ENCODE assay signal across 35 cellular contexts in the genomic region with DNA sequence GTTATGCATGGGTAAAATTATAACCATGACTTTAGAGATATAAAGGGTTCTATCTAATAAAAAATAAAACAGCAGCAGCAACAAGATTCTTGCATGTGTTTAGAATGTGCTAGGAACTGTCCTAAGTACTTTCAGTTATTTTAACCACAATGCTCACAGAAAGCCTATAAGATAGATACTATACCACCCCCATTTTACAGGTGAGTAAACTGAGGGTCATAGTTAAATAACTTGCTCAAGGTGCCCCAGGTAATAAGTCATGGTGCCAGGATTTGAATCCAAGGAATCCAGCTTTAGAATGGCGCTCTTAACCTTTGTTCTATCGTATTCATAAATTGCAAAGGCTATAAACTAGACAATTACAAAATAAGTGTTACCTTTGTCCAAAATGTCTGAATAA. TPM values are rescaled to one million over a fixed set of nuclear protein-coding genes. Genes with fewer than 3 reads are reported as not detected.
A peak's percentile ranks its signal among the peaks of the same experiment; 100 is the strongest.
DNase-seq lines count a peak whose midpoint lies in the region; ATAC-seq, FAIRE-seq and TF ChIP-seq lines count a peak whose summit lies in the region.
"Had no signal": no experiment of that assay in that cellular context is flagged by ENCODE, and none has a peak within 500 bp of the region (broad histone marks: within the 10 kb centered on the region; RNA-seq: fewer than 3 reads in every experiment).

No MANE protein-coding gene starts in this region.

- no peak overlapping the region for H2AFZ ChIP-seq in HepG2 (ENCODE audit: low read length)
- H2AFZ ChIP-seq in GM12878 (ENCODE audit: control insufficient read depth, low read depth, low read length), result no peak overlapping the region
- H2AFZ ChIP-seq in K562 (ENCODE audit: low read depth, low read length), result no peak overlapping the region

- no peak overlapping the region for H3K4me2 ChIP-seq in HepG2 (ENCODE audit: low read depth, low read length)
- no peak overlapping the region for H3K4me2 ChIP-seq in GM12878 (ENCODE audit: control insufficient read depth, insufficient read depth)
- no peak overlapping the region for H3K4me2 ChIP-seq in K562 (ENCODE audit: insufficient read depth, low read length)
- H3K4me2 ChIP-seq: A549; BLaER1; BLaER1 treated with 17β-estradiol and CSF1 and Interleukin-3, amounts not matched to agents 10 nM and 100 nM had no signal

- H3K27me3 ChIP-seq in HepG2 (ENCODE audit: control insufficient read depth in 1 of 2, insufficient read depth in 2 of 2, low read length in 2 of 2) (no peaks in the 10 kb centered on the region), right lobe of liver (no peaks in the 10 kb centered on the region), GM12878 (replicated peaks in 1 of 2; ENCODE audit: control insufficient read depth in 2 of 2, insufficient read depth in 2 of 2, low read length in 1 of 2) (no peaks in the 10 kb centered on the region), K562 (ENCODE audit: control insufficient read depth in 2 of 2, insufficient read depth in 2 of 2, low read length in 2 of 2) (no peaks in the 10 kb centered on the region)
- H3K27me3 ChIP-seq: BE2C; BLaER1; BLaER1 treated with 17β-estradiol and CSF1 and Interleukin-3, amounts not matched to agents 10 nM and 100 nM had no signal

- peaks cover 16% of the 10 kb centered on the region for H3K4me1 ChIP-seq in HepG2 (ENCODE audit: insufficient read depth, low read length)
- no peaks in the 10 kb centered on the region for H3K4me1 ChIP-seq in right lobe of liver
- H3K4me1 ChIP-seq in GM12878 (ENCODE audit: control insufficient read depth, insufficient read depth, low read length), result no peaks in the 10 kb centered on the region
- peaks cover 0 to 13% of the 10 kb centered on the region in 2 experiments; a peak in 2 of 5 replicates for H3K4me1 ChIP-seq in K562 (replicated peaks in 1 of 2; ENCODE audit: control insufficient read depth in 2 of 2, insufficient read depth in 2 of 2, low read length in 2 of 2)
- H3K4me1 ChIP-seq: A549; BE2C; BLaER1; BLaER1 treated with 17β-estradiol and CSF1 and Interleukin-3, amounts not matched to agents 10 nM and 100 nM; Caco-2 had no signal

- TF ChIP-seq RAD21 in HepG2 (CRISPR knock-in tag; IDR thresholded peaks at IDR 0.05) (no peak), GM12878 (IDR thresholded peaks at IDR 0.05; ENCODE audit: insufficient read depth, low read depth, low read length) (no peak), K562 (CRISPR knock-in tag; conservative IDR thresholded peaks at IDR 0.05 in 1 of 2, IDR thresholded peaks at IDR 0.05 in 1 of 2) (no peak)

- no peak for DNase-seq in HepG2 (ENCODE audit: low spot score)
- no peak for DNase-seq in right lobe of liver
- DNase-seq in GM12878 (ENCODE audit: low read depth, low spot score), result no peak
- no peak for DNase-seq in K562 (ENCODE audit: extremely low read depth in 1 of 4, low spot score in 3 of 4)
- no peak for DNase-seq in left colon
- DNase-seq in GDM1 (lab: John Stamatoyannopoulos, UW), result no peak
- no peak for DNase-seq in iPS-NIHi11 (ENCODE audit: low spot score)
- DNase-seq in hippocampal formation (lab: John Stamatoyannopoulos, UW), result no peak
- DNase-seq: 8988T; ACHN; AML-193; BE2C; C1 segment of cervical spinal cord; Caco-2; Calu3; CD4-positive, alpha-beta memory T cell; CD4-positive, alpha-beta T cell; CD4-positive, CD25-positive, alpha-beta regulatory T cell; CD8-positive, alpha-beta memory T cell; CD8-positive, alpha-beta T cell; COR-L47; DMS 273 treated with DMSO at 0.1 percent for 48 hours; DMS153; DMS53; DMS79; DMS79 treated with DMSO at 0.1 percent for 48 hours; DND-41; EL had no signal

- TF ChIP-seq CTCF in HepG2 (CRISPR knock-in tag; IDR thresholded peaks at IDR 0.05) (no peak), right lobe of liver (IDR thresholded peaks at IDR 0.05) (no peak), GM12878 (IDR thresholded peaks at IDR 0.05 in 2 of 3, conservative IDR thresholded peaks at IDR 0.05 in 1 of 3; ENCODE audit: control insufficient read depth in 2 of 3, extremely low read depth in 1 of 3, insufficient read depth in 1 of 3, low read depth in 3 of 3, low read length in 3 of 3) (no peak), K562 (IDR thresholded peaks at IDR 0.05 in 2 of 3, conservative IDR thresholded peaks at IDR 0.05 in 1 of 3; ENCODE audit: insufficient read depth in 2 of 3, low read depth in 1 of 3, low read length in 3 of 3) (no peak)

- H3K4me3 ChIP-seq in HepG2 (replicated peaks in 1 of 3; ENCODE audit: insufficient read depth in 1 of 3, low read depth in 2 of 3, low read length in 3 of 3) (no peak overlapping the region), right lobe of liver (no peak overlapping the region), GM12878 (no peak overlapping the region), K562 (no peak overlapping the region)
- H3K4me3 ChIP-seq: A549; BLaER1; BLaER1 treated with 17β-estradiol and CSF1 and Interleukin-3, amounts not matched to agents 10 nM and 100 nM had no signal

- H3K79me2 ChIP-seq in HepG2 (ENCODE audit: insufficient read depth, low read length) (no peaks in the 10 kb centered on the region), GM12878 (ENCODE audit: control insufficient read depth, insufficient read depth, low read length) (no peaks in the 10 kb centered on the region), K562 (ENCODE audit: control insufficient read depth, insufficient read depth, low read length) (no peaks in the 10 kb centered on the region)

- WGBS in HepG2 (ENCODE audit: low lambda C conversion rate), result 98% methylated on average over 2 of the region's 2 CpGs
- WGBS in right lobe of liver (ENCODE audit: insufficient coverage, low coverage, low lambda C conversion rate, missing lambda C conversion rate), result 100% methylated on average over 2 of the region's 2 CpGs
- WGBS in GM12878 (ENCODE audit: insufficient coverage, insufficient replicate concordance, low lambda C conversion rate, missing lambda C conversion rate), result 98% methylated on average over 2 of the region's 2 CpGs
- 100% methylated on average over 2 of the region's 2 CpGs for WGBS in K562 (ENCODE audit: insufficient coverage, low coverage, missing lambda C conversion rate)

- peaks cover 3 to 67% of the 10 kb centered on the region in 2 experiments for H3K36me3 ChIP-seq in HepG2 (replicated peaks in 1 of 2; ENCODE audit: control insufficient read depth in 1 of 2, insufficient read depth in 2 of 2, low read length in 2 of 2)
- peaks cover 0 to 96% (median 32%) of the 10 kb centered on the region in 4 donors for H3K36me3 ChIP-seq in right lobe of liver
- peaks cover 6 to 12% of the 10 kb centered on the region in 2 experiments; a peak in 3 of 4 replicates for H3K36me3 ChIP-seq in GM12878 (ENCODE audit: control insufficient read depth in 2 of 2, insufficient read depth in 2 of 2, low read length in 1 of 2)
- H3K36me3 ChIP-seq in K562 (ENCODE audit: control insufficient read depth, insufficient read depth, low read length), result peaks cover 93% of the 10 kb centered on the region
- H3K36me3 ChIP-seq: BE2C; BLaER1; BLaER1 treated with 17β-estradiol and CSF1 and Interleukin-3, amounts not matched to agents 10 nM and 100 nM had no signal

- H3K9ac ChIP-seq in HepG2 (ENCODE audit: insufficient read depth, low read depth, low read length) (no peak overlapping the region), GM12878 (ENCODE audit: control insufficient read depth, insufficient read depth, low read length) (no peak overlapping the region), K562 (ENCODE audit: insufficient read depth in 1 of 2, low read depth in 2 of 2, low read length in 2 of 2) (no peak overlapping the region)
- H3K9ac ChIP-seq: BLaER1; BLaER1 treated with 17β-estradiol and CSF1 and Interleukin-3, amounts not matched to agents 10 nM and 100 nM had no signal

- H3K9me3 ChIP-seq in HepG2 (ENCODE audit: low read length) (no peaks in the 10 kb centered on the region), right lobe of liver (no peaks in the 10 kb centered on the region), GM12878 (replicated peaks; ENCODE audit: control insufficient read depth, insufficient read depth, low read length) (no peaks in the 10 kb centered on the region), K562 (replicated peaks; ENCODE audit: control insufficient read depth, insufficient read depth, low read depth, low read length) (no peaks in the 10 kb centered on the region)
- H3K9me3 ChIP-seq: A549; BE2C; BLaER1; BLaER1 treated with 17β-estradiol and CSF1 and Interleukin-3, amounts not matched to agents 10 nM and 100 nM; Caco-2 had no signal

- CTCF ChIA-PET in HepG2 (lab: Yijun Ruan, JAX; ENCODE audit: low intra/inter-chr PET ratio, low total read pairs) (no interaction called here), GM12878 (lab: Yijun Ruan, JAX) (interaction anchor here (0.6 to 0.7 kb wide), 2 partner anchors 9 to 136 kb away, joined by 3 read pairs; no protein-coding TSS in a partner anchor), K562 (lab: Yijun Ruan, JAX; ENCODE audit: low intra/inter-chr PET ratio) (no interaction called here)

- ATAC-seq in HepG2 (no peak), right lobe of liver (no peak), GM12878 (no peak), K562 (no peak), left colon (peak; percentile 57)
- ATAC-seq: A549; CD8-positive, alpha-beta T cell had no signal

- in situ Hi-C loops in HepG2 (cut with HindIII; ENCODE audit: extremely low pct_ligation_motif_present, low pct_unique_long_range_greater_than_20kb), result loop anchor here (25.0 kb wide), 1 partner anchor 726 kb away; no protein-coding TSS in a partner anchor
- in situ Hi-C loops in GM12878 (cut with MboI), result no loop called here
- in situ Hi-C loops in K562 (cut with MboI), result no loop called here

- BruUV-seq in HepG2 (replicated peaks; lab: Mats Ljungman, UMichigan) (no TSS peak), GM12878 (replicated peaks; lab: Mats Ljungman, UMichigan) (no TSS peak), K562 (replicated peaks; lab: Mats Ljungman, UMichigan) (no TSS peak)

- RAD21 ChIA-PET in GM12878 (lab: Charles Lee; ENCODE audit: unreplicated experiment), result no interaction called here

- POLR2A ChIA-PET in HepG2 (lab: Yijun Ruan, JAX), result no interaction called here
- POLR2A ChIA-PET in GM12878 (lab: Charles Lee), result no interaction called here
- POLR2A ChIA-PET in K562 (lab: Yijun Ruan, JAX), result no interaction called here

- H3K27ac ChIP-seq in HepG2 (ENCODE audit: extremely low read length, insufficient read depth, low read length), result no peak overlapping the region
- H3K27ac ChIP-seq in right lobe of liver, result no peak overlapping the region
- H3K27ac ChIP-seq in GM12878 (ENCODE audit: control insufficient read depth, insufficient read depth), result no peak overlapping the region
- no peak overlapping the region for H3K27ac ChIP-seq in K562 (ENCODE audit: extremely low read depth, low read depth, low read length)
- H3K27ac ChIP-seq: 22Rv1; A549; BLaER1; BLaER1 treated with 17β-estradiol and CSF1 and Interleukin-3, amounts not matched to agents 10 nM and 100 nM; C4-2B had no signal

- H3K9me1 ChIP-seq in K562 (ENCODE audit: control insufficient read depth, insufficient read depth, low read length), result no peaks in the 10 kb centered on the region

- no peak for TF ChIP-seq POLR2A in HepG2 (IDR thresholded peaks at IDR 0.05; ENCODE audit: insufficient read depth in 1 of 2, low read depth in 2 of 2, low read length in 2 of 2)
- no peak for TF ChIP-seq POLR2A in right lobe of liver (IDR thresholded peaks at IDR 0.05)
- TF ChIP-seq POLR2A in GM12878 (IDR thresholded peaks at IDR 0.05; ENCODE audit: low read depth, low read length), result no peak
- no peak for TF ChIP-seq POLR2A in K562 (conservative IDR thresholded peaks at IDR 0.05)

- no peak for FAIRE-seq in HepG2 (lab: Jason Lieb, UNC)
- FAIRE-seq in GM12878 (lab: Jason Lieb, UNC), result peak; percentile 18
- FAIRE-seq in K562 (lab: Jason Lieb, UNC), result no peak
- FAIRE-seq: A204.1, A549, D721Med had no signal

- intact Hi-C loops in HepG2 (cut with micrococcal nuclease; ENCODE audit: unreplicated experiment) (no loop called here), right lobe of liver (cut with DNase I) (no loop called here), GM12878 (cut with micrococcal nuclease; ENCODE audit: unreplicated experiment) (no loop called here), K562 (cut with micrococcal nuclease) (no loop called here), left colon (cut with DNase I, micrococcal nuclease) (no loop called here)

- TF ChIP-seq EP300 in HepG2 (IDR thresholded peaks at IDR 0.05; ENCODE audit: low read depth in 2 of 2, low read length in 2 of 2), result no peak
- no peak for TF ChIP-seq EP300 in HepG2 (CRISPR knock-in tag; IDR thresholded peaks at IDR 0.05; ENCODE audit: borderline replicate concordance)
- no peak for TF ChIP-seq EP300 in GM12878 (IDR thresholded peaks at IDR 0.05; ENCODE audit: borderline replicate concordance in 1 of 2, control insufficient read depth in 1 of 2, low read depth in 2 of 2, low read length in 2 of 2)
- TF ChIP-seq EP300 in K562 (IDR thresholded peaks at IDR 0.05; ENCODE audit: low read length), result no peak

- H4K20me1 ChIP-seq in HepG2 (ENCODE audit: insufficient read depth, low read length), result no peaks in the 10 kb centered on the region
- no peaks in the 10 kb centered on the region for H4K20me1 ChIP-seq in GM12878 (ENCODE audit: control insufficient read depth, insufficient read depth)
- H4K20me1 ChIP-seq in K562 (replicated peaks; ENCODE audit: control insufficient read depth, insufficient read depth, low read length), result 0 out of 2 replicates have a peak, but pooled peaks cover 3% of the 10 kb centered on the region
- H4K20me1 ChIP-seq: BLaER1; BLaER1 treated with 17β-estradiol and CSF1 and Interleukin-3, amounts not matched to agents 10 nM and 100 nM had no signal

- SMC1A ChIA-PET in GM12878 (lab: Charles Lee; ENCODE audit: uncharacterized antibody, unreplicated experiment), result interaction anchor here (0.9 to 1.7 kb wide), 2 partner anchors 9 to 14 kb away, joined by 4 read pairs; no protein-coding TSS in a partner anchor

RNA-seq across cellular contexts. Expression of a gene that starts 53.4 kb away (rescaled TPM):
- total RNA-seq in HepG2 (2016; rRNA removed; fragmentation: Illumina TruSeq; extraction: Trizol), result 12.0 and 23.4 TPM in 2 replicates
- total RNA-seq in HepG2 (2016; cell fraction: cytosol; rRNA removed; fragmentation: Illumina TruSeq; extraction: Trizol; ENCODE audit: low read depth), result 3.4 and 3.9 TPM in 2 replicates
- 13.7 and 24.0 TPM in 2 replicates for total RNA-seq in HepG2 (2016; cell fraction: insoluble cytoplasmic fraction; rRNA removed; fragmentation: Illumina TruSeq; extraction: Trizol)
- total RNA-seq in HepG2 (2016; cell fraction: membrane; rRNA removed; fragmentation: Illumina TruSeq; extraction: Trizol), result 3.8 and 5.4 TPM in 2 replicates
- 22.5 and 26.4 TPM in 2 replicates for total RNA-seq in HepG2 (2016; cell fraction: nucleus; rRNA removed; fragmentation: Illumina TruSeq; extraction: Trizol)
- polyA plus RNA-seq in HepG2 (2011; rRNA removed), result 22.6 and 23.2 TPM in 2 replicates
- polyA plus RNA-seq in HepG2 (2011; cell fraction: cytosol; rRNA removed), result 11.0 and 18.6 TPM in 2 replicates
- polyA plus RNA-seq in HepG2 (2011; cell fraction: nucleus; rRNA removed), result 12.6 and 15.7 TPM in 2 replicates
- polyA plus RNA-seq in HepG2 (2012), result 22.8 and 35.9 TPM in 2 replicates
- 0.40 and 0.52 TPM in 2 replicates for polyA plus RNA-seq in HepG2 (2016; cell fraction: cytosol; fragmentation: Illumina TruSeq; extraction: Trizol; ENCODE audit: low read depth)
- polyA plus RNA-seq in HepG2 (2016; cell fraction: insoluble cytoplasmic fraction; fragmentation: Illumina TruSeq; extraction: Trizol; ENCODE audit: low read depth), result 3.2 and 3.6 TPM in 2 replicates
- polyA plus RNA-seq in HepG2 (2016; cell fraction: membrane; fragmentation: Illumina TruSeq; extraction: Trizol; ENCODE audit: low read depth), result 0.48 and 2.5 TPM in 2 replicates
- 8.7 and 11.7 TPM in 2 replicates for polyA plus RNA-seq in HepG2 (2016; cell fraction: nucleus; fragmentation: Illumina TruSeq; extraction: Trizol; ENCODE audit: insufficient read depth, low read depth)
- polyA minus RNA-seq in HepG2 (2011; rRNA and poly(A)+ RNA removed; ENCODE audit: low replicate concordance), result 11.4 and 80.8 TPM in 2 replicates
- 42.1 and 48.8 TPM in 2 replicates for polyA minus RNA-seq in HepG2 (2011; cell fraction: cytosol; rRNA and poly(A)+ RNA removed)
- polyA minus RNA-seq in HepG2 (2011; cell fraction: nucleus; rRNA and poly(A)+ RNA removed), result 48.9 and 62.4 TPM in 2 replicates
- 10 to 100 TPM; 19.6 to 44.0 (median 31.4) TPM for total RNA-seq in right lobe of liver
- total RNA-seq in GM12878 (2013; cell fraction: nucleolus; rRNA removed), result 113 and 114 TPM in 2 replicates
- total RNA-seq in GM12878 (2014; rRNA removed), result 12.6 and 15.1 TPM in 2 replicates
- 16.1 and 17.1 TPM in 2 replicates for total RNA-seq in GM12878 (2014; rRNA removed; fragmentation: Illumina TruSeq; extraction: Trizol)
- 10.4 and 10.7 TPM in 2 replicates for total RNA-seq in GM12878 (2021)
- 1.9 TPM for polyA plus RNA-seq in GM12878 (2011; ENCODE audit: low read depth)
- polyA plus RNA-seq in GM12878 (2011; rRNA removed), result 18.9 and 25.0 TPM in 2 replicates
- polyA plus RNA-seq in GM12878 (2011; cell fraction: cytosol; rRNA removed), result 9.4 and 12.2 TPM in 2 replicates
- 15.1 and 15.7 TPM in 2 replicates for polyA plus RNA-seq in GM12878 (2011; cell fraction: nucleus; rRNA removed)
- 3.1 and 4.8 TPM in 2 replicates for polyA plus RNA-seq in GM12878 (2012)
- 8.3 and 10.7 TPM in 2 replicates for polyA plus RNA-seq in GM12878 (2014; fragmentation: Illumina TruSeq; extraction: Trizol)
- under 1 TPM; 0.22 to 0.55 TPM for polyA plus RNA-seq in GM12878 (2014; fragmentation: Nextera tagmentation; extraction: Ambion mirVana)
- polyA plus RNA-seq in GM12878 (2014; rRNA removed), result 6.5 and 7.6 TPM in 2 replicates
- 1 to 10 TPM in 1 of 2 experiments, under 1 TPM in 1; 0.13 to 1.1 TPM for polyA plus RNA-seq in GM12878 (2016; fragmentation: Nextera tagmentation; extraction: Ambion mirVana)
- 56.5 and 65.2 TPM in 2 replicates for polyA minus RNA-seq in GM12878 (2011; rRNA and poly(A)+ RNA removed)
- polyA minus RNA-seq in GM12878 (2011; cell fraction: cytosol; rRNA and poly(A)+ RNA removed), result 12.3 and 15.0 TPM in 2 replicates
- 21.4 and 23.7 TPM in 2 replicates for polyA minus RNA-seq in GM12878 (2011; cell fraction: nucleus; rRNA and poly(A)+ RNA removed)
- 114 and 187 TPM in 2 replicates for total RNA-seq in K562 (2011; cell fraction: chromatin; rRNA removed; ENCODE audit: low replicate concordance)
- 100 and 116 TPM in 2 replicates for total RNA-seq in K562 (2011; cell fraction: nucleolus; rRNA removed)
- 130 and 133 TPM in 2 replicates for total RNA-seq in K562 (2011; cell fraction: nucleoplasm; rRNA removed)
- total RNA-seq in K562 (2014; rRNA removed), result 17.8 and 21.7 TPM in 2 replicates
- 54.0 and 54.2 TPM in 2 replicates for total RNA-seq in K562 (2014; rRNA removed; fragmentation: Illumina TruSeq; extraction: Trizol)
- 41.2 and 43.3 TPM in 2 replicates for total RNA-seq in K562 (2015; rRNA removed; fragmentation: Illumina TruSeq; extraction: Trizol)
- total RNA-seq in K562 (2021), result 31.1 and 31.6 TPM in 2 replicates
- polyA plus RNA-seq in K562 (2011; rRNA removed), result 41.3 and 44.7 TPM in 2 replicates
- 12.5 and 26.8 TPM in 2 replicates for polyA plus RNA-seq in K562 (2011; cell fraction: cytosol; rRNA removed)
- polyA plus RNA-seq in K562 (2011; cell fraction: nucleus; rRNA removed), result 25.7 and 36.5 TPM in 2 replicates
- polyA plus RNA-seq in K562 (2012), result 17.5 and 23.2 TPM in 2 replicates
- 19.2 and 23.7 TPM in 2 replicates for polyA plus RNA-seq in K562 (2014; fragmentation: Illumina TruSeq; extraction: Trizol)
- 1 to 10 TPM in 1 of 2 experiments, under 1 TPM in 1; 0.87 to 1.9 TPM for polyA plus RNA-seq in K562 (2014; fragmentation: Nextera tagmentation; extraction: Ambion mirVana)
- polyA plus RNA-seq in K562 (2014; rRNA removed), result 14.6 and 18.6 TPM in 2 replicates
- polyA minus RNA-seq in K562 (2011; rRNA and poly(A)+ RNA removed), result 150 and 168 TPM in 2 replicates
- 41.7 and 43.8 TPM in 2 replicates for polyA minus RNA-seq in K562 (2011; cell fraction: cytosol; rRNA and poly(A)+ RNA removed)
- 35.1 and 70.3 TPM in 2 replicates for polyA minus RNA-seq in K562 (2011; cell fraction: nucleus; rRNA and poly(A)+ RNA removed)
- 10 to 100 TPM; 12.3 to 22.9 TPM for total RNA-seq in left colon
- polyA plus RNA-seq: CD4-positive, alpha-beta memory T cell; CD8-positive, alpha-beta memory T cell had no signal
